8 cellular contexts compared by ENCODE assay signal in genomic region chr13:40992678-40993077, GRCh38. TPM values are rescaled to one million over a fixed set of nuclear protein-coding genes. Genes with fewer than 3 reads are reported as not detected.
DNase-seq lines count a peak whose midpoint lies in the region; ATAC-seq and TF ChIP-seq lines count a peak whose summit lies in the region.

No MANE protein-coding gene starts in this region.

- H3K4me3 Mint-ChIP-seq in CD4-positive, CD25-positive, alpha-beta regulatory T cell = peak overlapping the region in 3 of 4 donors; percentile 12 to 75 (median 31)
- peak overlapping the region; percentile 41 for H3K4me3 Mint-ChIP-seq in activated naive CD8-positive, alpha-beta T cell treated with anti-CD3 and anti-CD28 coated beads, Interleukin-2, amount 10 ng/mL, durations not matched to agents 7 days and 5 days
- peak overlapping the region in 6 of 8 donors; percentile 7 to 79 (median 47) for H3K4me3 Mint-ChIP-seq in naive B cell

- peak overlapping the region; percentile 68 for H3K27ac ChIP-seq in CD4-positive, CD25-positive, alpha-beta regulatory T cell (ENCODE audit: insufficient read depth, low read length, poor library complexity, severe bottlenecking)
- H3K27ac ChIP-seq in HL-60 (replicated peaks) (peak overlapping the region; percentile 58), ascending aorta (no peak overlapping the region)

- H3K27ac Mint-ChIP-seq in CD4-positive, CD25-positive, alpha-beta regulatory T cell = peak overlapping the region; percentile 77 to 83 (median 77)
- peak overlapping the region; percentile 72 for H3K27ac Mint-ChIP-seq in activated naive CD8-positive, alpha-beta T cell treated with anti-CD3 and anti-CD28 coated beads, Interleukin-2, amount 10 ng/mL, durations not matched to agents 7 days and 5 days
- peak overlapping the region; percentile 13 to 94 (median 84) for H3K27ac Mint-ChIP-seq in naive B cell

- TF ChIP-seq CTCF in HL-60 (IDR thresholded peaks at IDR 0.05; ENCODE audit: insufficient read depth, low read length) (no peak), ascending aorta (IDR thresholded peaks at IDR 0.05) (no peak)

- no peaks in the 10 kb centered on the region for H3K27me3 ChIP-seq in CD4-positive, CD25-positive, alpha-beta regulatory T cell (ENCODE audit: control insufficient read depth, insufficient read depth, low read length)
- H3K27me3 ChIP-seq in HL-60 (ENCODE audit: insufficient read depth, poor library complexity, severe bottlenecking) (no peaks in the 10 kb centered on the region), ascending aorta (no peaks in the 10 kb centered on the region)

- H3K27me3 Mint-ChIP-seq in CD4-positive, CD25-positive, alpha-beta regulatory T cell = no peaks in the 10 kb centered on the region
- no peaks in the 10 kb centered on the region for H3K27me3 Mint-ChIP-seq in activated naive CD8-positive, alpha-beta T cell treated with anti-CD3 and anti-CD28 coated beads, Interleukin-2, amount 10 ng/mL, durations not matched to agents 7 days and 5 days
- no peaks in the 10 kb centered on the region for H3K27me3 Mint-ChIP-seq in naive B cell

- intact Hi-C loops in ascending aorta (cut with DNase I) = no loop called here

- H3K4me1 Mint-ChIP-seq in CD4-positive, CD25-positive, alpha-beta regulatory T cell = peaks cover 36 to 92% (median 70%) of the 10 kb centered on the region in 4 donors
- peaks cover 61% of the 10 kb centered on the region for H3K4me1 Mint-ChIP-seq in activated naive CD8-positive, alpha-beta T cell treated with anti-CD3 and anti-CD28 coated beads, Interleukin-2, amount 10 ng/mL, durations not matched to agents 7 days and 5 days
- H3K4me1 Mint-ChIP-seq in naive B cell = peaks cover 43 to 86% (median 54%) of the 10 kb centered on the region in 3 donors

- ATAC-seq in CD4-positive, CD25-positive, alpha-beta regulatory T cell (ENCODE audit: low read depth in 2 of 2) = peak; percentile 44 to 58
- ATAC-seq in activated naive CD8-positive, alpha-beta T cell treated with anti-CD3 and anti-CD28 coated beads, Interleukin-2, amount 10 ng/mL, durations not matched to agents 7 days and 5 days (ENCODE audit: low read depth) = peak; percentile 32
- ATAC-seq in naive B cell (ENCODE audit: low read depth in 2 of 2) = peak; percentile 24 to 34
- ATAC-seq in HG02763 (IDR thresholded peaks at IDR 0.05; ENCODE audit: unreplicated experiment) = no peak

- H3K36me3 ChIP-seq in CD4-positive, CD25-positive, alpha-beta regulatory T cell (ENCODE audit: control insufficient read depth, insufficient read depth, low read length) = peaks cover 1% of the 10 kb centered on the region
- no peaks in the 10 kb centered on the region for H3K36me3 ChIP-seq in ascending aorta

- peaks cover 71% of the 10 kb centered on the region for H3K4me1 ChIP-seq in CD4-positive, CD25-positive, alpha-beta regulatory T cell (ENCODE audit: control insufficient read depth, insufficient read depth, low read length, poor library complexity, severe bottlenecking)
- H3K4me1 ChIP-seq in ascending aorta = peaks cover 0 to 4% of the 10 kb centered on the region in 2 donors

- no peak for DNase-seq in CD4-positive, CD25-positive, alpha-beta regulatory T cell
- DNase-seq in HL-60 (ENCODE audit: low read depth in 1 of 2, low spot score in 1 of 2) (no peak), naive B cell (no peak), ascending aorta (ENCODE audit: low spot score in 2 of 2) (no peak), DMS114 treated with DMSO at 0.1 percent for 48 hours (lab: John Stamatoyannopoulos, UW; ENCODE audit: unreplicated experiment) (no peak), hepatic stellate cell (ENCODE audit: low spot score) (no peak)
- DNase-seq in activated naive CD8-positive, alpha-beta T cell treated with anti-CD3 and anti-CD28 coated beads, Interleukin-2, amount 10 ng/mL, durations not matched to agents 7 days and 5 days = no peak

- H3K9me3 ChIP-seq in CD4-positive, CD25-positive, alpha-beta regulatory T cell (ENCODE audit: control insufficient read depth in 2 of 2, low read length in 2 of 2) = no peaks in the 10 kb centered on the region
- H3K9me3 ChIP-seq in ascending aorta = no peaks in the 10 kb centered on the region

- H3K9me3 Mint-ChIP-seq in CD4-positive, CD25-positive, alpha-beta regulatory T cell = peaks cover 0 to 1% (median 0%) of the 10 kb centered on the region in 7 donors
- no peaks in the 10 kb centered on the region for H3K9me3 Mint-ChIP-seq in activated naive CD8-positive, alpha-beta T cell treated with anti-CD3 and anti-CD28 coated beads, Interleukin-2, amount 10 ng/mL, durations not matched to agents 7 days and 5 days
- no peaks in the 10 kb centered on the region for H3K9me3 Mint-ChIP-seq in naive B cell

- peaks cover 8% of the 10 kb centered on the region for H3K36me3 Mint-ChIP-seq in CD4-positive, CD25-positive, alpha-beta regulatory T cell
- H3K36me3 Mint-ChIP-seq in activated naive CD8-positive, alpha-beta T cell treated with anti-CD3 and anti-CD28 coated beads, Interleukin-2, amount 10 ng/mL, durations not matched to agents 7 days and 5 days = peaks cover 24% of the 10 kb centered on the region
- H3K36me3 Mint-ChIP-seq in naive B cell = peaks cover 0 to 2% of the 10 kb centered on the region in 2 donors

- H3K4me3 ChIP-seq in CD4-positive, CD25-positive, alpha-beta regulatory T cell (ENCODE audit: low read depth, low read length) = peak overlapping the region; percentile 29
- H3K4me3 ChIP-seq in HL-60 (replicated peaks; ENCODE audit: insufficient read depth, low read length) (no peak overlapping the region), ascending aorta (no peak overlapping the region)

- POLR2A ChIA-PET in activated naive CD8-positive, alpha-beta T cell treated with anti-CD3 and anti-CD28 coated beads, Interleukin-2, amount 10 ng/mL, durations not matched to agents 7 days and 5 days (lab: Charles Lee) = interaction anchor here (1.0 to 1.4 kb wide), 4 partner anchors 9 to 26 kb away, joined by 3 to 5 read pairs (median 4); partner anchors contain the start of gene ELF1

RNA-seq across cellular contexts. Expression of gene ELF1, which starts 26.4 kb away (rescaled TPM):
- 285 TPM for total RNA-seq in CD4-positive, CD25-positive, alpha-beta regulatory T cell
- polyA plus RNA-seq in CD4-positive, CD25-positive, alpha-beta regulatory T cell = 100 to 1,000 TPM; 122 to 178 (median 141) TPM
- 100 to 1,000 TPM; 134 to 142 TPM for total RNA-seq in activated naive CD8-positive, alpha-beta T cell treated with anti-CD3 and anti-CD28 coated beads, Interleukin-2, amount 10 ng/mL, durations not matched to agents 7 days and 5 days
- polyA plus RNA-seq in naive B cell (ENCODE audit: low read depth in 6 of 6) = 100 to 1,000 TPM; 127 to 183 (median 144) TPM
- 105 TPM for total RNA-seq in ascending aorta

Comparison
In these comparisons a context has a peak if more than half of its experiments do, and no peak if none do; other contexts are left out.
1. H3K27ac ChIP-seq: peak in CD4-positive, CD25-positive, alpha-beta regulatory T cell (single experiment) and HL-60 (single experiment); none in ascending aorta (0 of 2).
2. Peak in every context shown above with its lines, with median percentiles within 50 percentile points of each other: H3K27ac Mint-ChIP-seq and H3K4me3 Mint-ChIP-seq.